2 cellular contexts compared by ENCODE assay signal in genomic region chr4:94290245-94290644, GRCh38.
TF ChIP-seq lines count a peak whose summit lies in the region.

No MANE protein-coding gene starts in this region.

TF ChIP-seq in HepG2, 621 proteins besides CTCF, POLR2A, EP300 and RAD21:
- TF ChIP-seq, protein P1, sequence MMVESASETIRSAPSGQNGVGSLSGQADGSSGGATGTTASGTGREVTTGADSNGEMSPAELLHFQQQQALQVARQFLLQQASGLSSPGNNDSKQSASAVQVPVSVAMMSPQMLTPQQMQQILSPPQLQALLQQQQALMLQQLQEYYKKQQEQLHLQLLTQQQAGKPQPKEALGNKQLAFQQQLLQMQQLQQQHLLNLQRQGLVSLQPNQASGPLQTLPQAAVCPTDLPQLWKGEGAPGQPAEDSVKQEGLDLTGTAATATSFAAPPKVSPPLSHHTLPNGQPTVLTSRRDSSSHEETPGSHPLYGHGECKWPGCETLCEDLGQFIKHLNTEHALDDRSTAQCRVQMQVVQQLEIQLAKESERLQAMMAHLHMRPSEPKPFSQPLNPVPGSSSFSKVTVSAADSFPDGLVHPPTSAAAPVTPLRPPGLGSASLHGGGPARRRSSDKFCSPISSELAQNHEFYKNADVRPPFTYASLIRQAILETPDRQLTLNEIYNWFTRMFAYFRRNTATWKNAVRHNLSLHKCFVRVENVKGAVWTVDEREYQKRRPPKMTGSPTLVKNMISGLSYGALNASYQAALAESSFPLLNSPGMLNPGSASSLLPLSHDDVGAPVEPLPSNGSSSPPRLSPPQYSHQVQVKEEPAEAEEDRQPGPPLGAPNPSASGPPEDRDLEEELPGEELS (CRISPR knock-in tag; IDR thresholded peaks at IDR 0.05), result no peak
- TF ChIP-seq TSC22D2 (CRISPR knock-in tag; IDR thresholded peaks at IDR 0.05; ENCODE audit: borderline replicate concordance), result no peak
- TF ChIP-seq MED1 (CRISPR knock-in tag; IDR thresholded peaks at IDR 0.05), result no peak
- no peak for TF ChIP-seq HNRNPLL (IDR thresholded peaks at IDR 0.05; ENCODE audit: low read depth, low read length, poor library complexity, severe bottlenecking)
- TF ChIP-seq, protein P2, sequence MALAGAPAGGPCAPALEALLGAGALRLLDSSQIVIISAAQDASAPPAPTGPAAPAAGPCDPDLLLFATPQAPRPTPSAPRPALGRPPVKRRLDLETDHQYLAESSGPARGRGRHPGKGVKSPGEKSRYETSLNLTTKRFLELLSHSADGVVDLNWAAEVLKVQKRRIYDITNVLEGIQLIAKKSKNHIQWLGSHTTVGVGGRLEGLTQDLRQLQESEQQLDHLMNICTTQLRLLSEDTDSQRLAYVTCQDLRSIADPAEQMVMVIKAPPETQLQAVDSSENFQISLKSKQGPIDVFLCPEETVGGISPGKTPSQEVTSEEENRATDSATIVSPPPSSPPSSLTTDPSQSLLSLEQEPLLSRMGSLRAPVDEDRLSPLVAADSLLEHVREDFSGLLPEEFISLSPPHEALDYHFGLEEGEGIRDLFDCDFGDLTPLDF (CRISPR knock-in tag; IDR thresholded peaks at IDR 0.05), result no peak
- no peak for TF ChIP-seq ZNF589 (CRISPR knock-in tag; conservative IDR thresholded peaks at IDR 0.05)
- TF ChIP-seq, protein P3, sequence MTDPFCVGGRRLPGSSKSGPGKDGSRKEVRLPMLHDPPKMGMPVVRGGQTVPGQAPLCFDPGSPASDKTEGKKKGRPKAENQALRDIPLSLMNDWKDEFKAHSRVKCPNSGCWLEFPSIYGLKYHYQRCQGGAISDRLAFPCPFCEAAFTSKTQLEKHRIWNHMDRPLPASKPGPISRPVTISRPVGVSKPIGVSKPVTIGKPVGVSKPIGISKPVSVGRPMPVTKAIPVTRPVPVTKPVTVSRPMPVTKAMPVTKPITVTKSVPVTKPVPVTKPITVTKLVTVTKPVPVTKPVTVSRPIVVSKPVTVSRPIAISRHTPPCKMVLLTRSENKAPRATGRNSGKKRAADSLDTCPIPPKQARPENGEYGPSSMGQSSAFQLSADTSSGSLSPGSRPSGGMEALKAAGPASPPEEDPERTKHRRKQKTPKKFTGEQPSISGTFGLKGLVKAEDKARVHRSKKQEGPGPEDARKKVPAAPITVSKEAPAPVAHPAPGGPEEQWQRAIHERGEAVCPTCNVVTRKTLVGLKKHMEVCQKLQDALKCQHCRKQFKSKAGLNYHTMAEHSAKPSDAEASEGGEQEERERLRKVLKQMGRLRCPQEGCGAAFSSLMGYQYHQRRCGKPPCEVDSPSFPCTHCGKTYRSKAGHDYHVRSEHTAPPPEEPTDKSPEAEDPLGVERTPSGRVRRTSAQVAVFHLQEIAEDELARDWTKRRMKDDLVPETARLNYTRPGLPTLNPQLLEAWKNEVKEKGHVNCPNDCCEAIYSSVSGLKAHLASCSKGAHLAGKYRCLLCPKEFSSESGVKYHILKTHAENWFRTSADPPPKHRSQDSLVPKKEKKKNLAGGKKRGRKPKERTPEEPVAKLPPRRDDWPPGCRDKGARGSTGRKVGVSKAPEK (CRISPR knock-in tag; IDR thresholded peaks at IDR 0.05; ENCODE audit: borderline replicate concordance), result no peak
- TF ChIP-seq SIN3B (IDR thresholded peaks at IDR 0.05; ENCODE audit: low read length), result no peak
- TF ChIP-seq ZNF468 (CRISPR knock-in tag; IDR thresholded peaks at IDR 0.05), result no peak
- TF ChIP-seq MIER2 (CRISPR knock-in tag; IDR thresholded peaks at IDR 0.05), result no peak
- no peak for TF ChIP-seq ARID2 (CRISPR knock-in tag; IDR thresholded peaks at IDR 0.05; ENCODE audit: borderline replicate concordance)
- no peak for TF ChIP-seq ZNF138 (CRISPR knock-in tag; IDR thresholded peaks at IDR 0.05; ENCODE audit: low read depth)

TF ChIP-seq in GM12878, 131 proteins besides CTCF, POLR2A, EP300 and RAD21:
- TF ChIP-seq, protein P4, sequence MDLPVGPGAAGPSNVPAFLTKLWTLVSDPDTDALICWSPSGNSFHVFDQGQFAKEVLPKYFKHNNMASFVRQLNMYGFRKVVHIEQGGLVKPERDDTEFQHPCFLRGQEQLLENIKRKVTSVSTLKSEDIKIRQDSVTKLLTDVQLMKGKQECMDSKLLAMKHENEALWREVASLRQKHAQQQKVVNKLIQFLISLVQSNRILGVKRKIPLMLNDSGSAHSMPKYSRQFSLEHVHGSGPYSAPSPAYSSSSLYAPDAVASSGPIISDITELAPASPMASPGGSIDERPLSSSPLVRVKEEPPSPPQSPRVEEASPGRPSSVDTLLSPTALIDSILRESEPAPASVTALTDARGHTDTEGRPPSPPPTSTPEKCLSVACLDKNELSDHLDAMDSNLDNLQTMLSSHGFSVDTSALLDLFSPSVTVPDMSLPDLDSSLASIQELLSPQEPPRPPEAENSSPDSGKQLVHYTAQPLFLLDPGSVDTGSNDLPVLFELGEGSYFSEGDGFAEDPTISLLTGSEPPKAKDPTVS (IDR thresholded peaks at IDR 0.05; ENCODE audit: low read depth, low read length), result no peak
- TF ChIP-seq, protein P5, sequence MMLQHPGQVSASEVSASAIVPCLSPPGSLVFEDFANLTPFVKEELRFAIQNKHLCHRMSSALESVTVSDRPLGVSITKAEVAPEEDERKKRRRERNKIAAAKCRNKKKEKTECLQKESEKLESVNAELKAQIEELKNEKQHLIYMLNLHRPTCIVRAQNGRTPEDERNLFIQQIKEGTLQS (IDR thresholded peaks at IDR 0.05; ENCODE audit: borderline replicate concordance, extremely low read depth, low read depth, low read length), result no peak
- TF ChIP-seq REST (IDR thresholded peaks at IDR 0.05; ENCODE audit: low read depth, low read length), result no peak
- no peak for TF ChIP-seq MXI1 (IDR thresholded peaks at IDR 0.05; ENCODE audit: low read depth, low read length)
- no peak for TF ChIP-seq STAT3 (IDR thresholded peaks at IDR 0.05; ENCODE audit: low read depth, low read length)
- no peak for TF ChIP-seq MTA2 (IDR thresholded peaks at IDR 0.05; ENCODE audit: low read depth)
- TF ChIP-seq ZNF217 (IDR thresholded peaks at IDR 0.05), result no peak
- no peak for TF ChIP-seq SUPT20H (IDR thresholded peaks at IDR 0.05; ENCODE audit: borderline replicate concordance, control insufficient read depth, low read depth, low read length)
- TF ChIP-seq ZNF274 (IDR thresholded peaks at IDR 0.05; ENCODE audit: insufficient read depth, insufficient read length), result no peak
- no peak for TF ChIP-seq MTA3 (IDR thresholded peaks at IDR 0.05; ENCODE audit: borderline replicate concordance, low read length)
- no peak for TF ChIP-seq PKNOX1 (IDR thresholded peaks at IDR 0.05)
